In genomic region chr11:121329786-121330395, GRCh38 we compare ENCODE assay signal across 20 cellular contexts. TPM values are rescaled to one million over a fixed set of nuclear protein-coding genes. Genes with fewer than 3 reads are reported as not detected.
A peak's percentile ranks its signal among the peaks of the same experiment; 100 is the strongest.
DNase-seq lines count a peak whose midpoint lies in the region; ATAC-seq, FAIRE-seq and TF ChIP-seq lines count a peak whose summit lies in the region.
"Had no signal": no experiment of that assay in that cellular context is flagged by ENCODE, and none has a peak within 500 bp of the region (broad histone marks: within the 10 kb centered on the region; RNA-seq: fewer than 3 reads in every experiment).

No MANE protein-coding gene starts in this region.

- FAIRE-seq in D721Med (lab: Jason Lieb, UNC), result peak; percentile 76
- FAIRE-seq: RCC 7860 had no signal

- 68% methylated on average over 3 of the region's 3 CpGs for WGBS in right lobe of liver (ENCODE audit: insufficient coverage, low coverage, low lambda C conversion rate, missing lambda C conversion rate)

- peak overlapping the region; percentile 31; the same call in 1 of the 2 replicates for H2AFZ ChIP-seq in OCI-LY7 (ENCODE audit: low read length)

- H3K4me1 ChIP-seq in OCI-LY7 (ENCODE audit: insufficient read depth, low read length, poor library complexity, severe bottlenecking) (peaks cover 62% of the 10 kb centered on the region), right lobe of liver (peaks cover 0 to 10% (median 3%) of the 10 kb centered on the region in 4 donors)

- H3K4me3 ChIP-seq in OCI-LY7 (ENCODE audit: low read depth, low read length, poor library complexity, severe bottlenecking) (no peak overlapping the region), right lobe of liver (no peak overlapping the region)
- H3K4me3 ChIP-seq: MG63 had no signal

- H3K27ac ChIP-seq in OCI-LY7 (ENCODE audit: low read depth, low read length, poor library complexity, severe bottlenecking) (peak overlapping the region; percentile 87), right lobe of liver (no peak overlapping the region)

- no peaks in the 10 kb centered on the region for H3K27me3 ChIP-seq in right lobe of liver

- no peaks in the 10 kb centered on the region for H3K9me2 ChIP-seq in OCI-LY7 (ENCODE audit: insufficient read depth, low read length)
- H3K9me2 ChIP-seq: SK-N-SH had no signal

- no peak for TF ChIP-seq CTCF in D721Med (IDR thresholded peaks at IDR 0.05; ENCODE audit: insufficient read depth, missing control alignments)
- TF ChIP-seq CTCF in OCI-LY7 (conservative IDR thresholded peaks at IDR 0.05; ENCODE audit: low read length), result no peak
- TF ChIP-seq CTCF in right lobe of liver (IDR thresholded peaks at IDR 0.05), result no peak

- H3K4me2 ChIP-seq in OCI-LY7 (ENCODE audit: low read length), result no peak overlapping the region
- H3K4me2 ChIP-seq: SK-N-SH had no signal

- intact Hi-C loops in OCI-LY7 (cut with micrococcal nuclease; ENCODE audit: unreplicated experiment) (no loop called here), right lobe of liver (cut with DNase I) (loop anchor here (10.0 kb wide), 2 partner anchors 115 to 265 kb away; no protein-coding TSS in a partner anchor)

- DNase-seq in D721Med (ENCODE audit: insufficient read length, low spot score), result no peak
- peak; percentile 11 for DNase-seq in HuH-7.5 (ENCODE audit: low spot score)
- DNase-seq in OCI-LY7 (ENCODE audit: low spot score), result no peak
- DNase-seq in right lobe of liver, result no peak
- no peak for DNase-seq in activated naive CD4-positive, alpha-beta T cell (lab: John Stamatoyannopoulos, UW)
- no peak for DNase-seq in NCI-H345 treated with DMSO at 0.1 percent for 48 hours (lab: John Stamatoyannopoulos, UW; ENCODE audit: unreplicated experiment)
- DNase-seq: DMS153, GOT3, Karpas-422, MG63, NCI-H1092, NCI-H187, NCI-H226, NCI-H774, SHP77, SK-N-SH, T-cell had no signal

- no peaks in the 10 kb centered on the region for H3K79me2 ChIP-seq in OCI-LY7 (ENCODE audit: insufficient read depth, low read depth, low read length)

- no peaks in the 10 kb centered on the region for H4K20me1 ChIP-seq in OCI-LY7 (ENCODE audit: insufficient read depth, low read length)

- H3K36me3 ChIP-seq in OCI-LY7 (ENCODE audit: insufficient read depth, low read length) (no peaks in the 10 kb centered on the region), right lobe of liver (no peaks in the 10 kb centered on the region)
- H3K36me3 ChIP-seq: MG63 had no signal

- TF ChIP-seq POLR2A in right lobe of liver (IDR thresholded peaks at IDR 0.05), result no peak

- POLR2A ChIA-PET in OCI-LY7 (lab: Charles Lee), result interaction anchor here (1.4 to 7.7 kb wide), 4 partner anchors 8 to 121 kb away, joined by 4 to 70 read pairs (median 33); no protein-coding TSS in a partner anchor

- H3K9me3 ChIP-seq in OCI-LY7 (ENCODE audit: low read length) (no peaks in the 10 kb centered on the region), right lobe of liver (no peaks in the 10 kb centered on the region)
- H3K9me3 ChIP-seq: MG63, SK-N-SH had no signal

- BruUV-seq in OCI-LY7 (replicated peaks; lab: Mats Ljungman, UMichigan), result no TSS peak

- CTCF ChIA-PET in OCI-LY7 (lab: Charles Lee; ENCODE audit: unreplicated experiment), result no interaction called here

- ATAC-seq in right lobe of liver (peak in 3 of 4 donors; percentile 63 to 77 (median 75)), GM18868 (IDR thresholded peaks at IDR 0.05; ENCODE audit: unreplicated experiment) (no peak), HG02623 (IDR thresholded peaks at IDR 0.05; ENCODE audit: unreplicated experiment) (no peak)
- ATAC-seq: T-cell had no signal

RNA-seq across cellular contexts. Expression of gene SC5D, which starts 37.3 kb away (rescaled TPM):
- total RNA-seq in OCI-LY7 (2014; rRNA removed; shearing (Covaris generic)), result 16.4 and 27.9 TPM in 2 replicates
- total RNA-seq in OCI-LY7 (2022), result 42.7 and 43.3 TPM in 2 replicates
- 100 to 1,000 TPM in 2 of 6 experiments, 10 to 100 TPM in 4; 58.9 to 126 (median 82.1) TPM for total RNA-seq in right lobe of liver

Comparison
In these comparisons a context has a peak if more than half of its experiments do, and no peak if none do; other contexts are left out.
1. ATAC-seq: peak in right lobe of liver (3 of 4); none in GM18868 (single experiment) and HG02623 (single experiment).